Comparison of ENCODE assay signal across 8 cellular contexts in genomic region chr6:85676086-85676729, GRCh38. TPM values are rescaled to one million over a fixed set of nuclear protein-coding genes. Genes with fewer than 3 reads are reported as not detected.
DNase-seq lines count a peak whose midpoint lies in the region; ATAC-seq and TF ChIP-seq lines count a peak whose summit lies in the region.

No MANE protein-coding gene starts in this region.

- intact Hi-C loops in breast epithelium (cut with DNase I; ENCODE audit: low total_unique reads) = loop anchor here (5.0 kb wide), 1 partner anchor 34 kb away; the partner anchor contains the start of gene SYNCRIP

- H3K9me3 ChIP-seq in HUES64 (ENCODE audit: insufficient read depth, low read depth, low read length) (no peaks in the 10 kb centered on the region), breast epithelium (no peaks in the 10 kb centered on the region)

- H3K36me3 ChIP-seq in HUES64 (ENCODE audit: insufficient read depth, low read length) (peaks cover 49% of the 10 kb centered on the region), breast epithelium (no peaks in the 10 kb centered on the region)

- DNase-seq in AG10803 (ENCODE audit: low read depth) (peak; percentile 47), breast epithelium (ENCODE audit: low spot score in 2 of 2) (no peak), midbrain (lab: John Stamatoyannopoulos, UW) (peak; percentile 21), NCI-H2081 (lab: John Stamatoyannopoulos, UW) (no peak), iPS-NIHi7 (ENCODE audit: extremely low spot score) (no peak), iPS-NIHi11 (ENCODE audit: low spot score) (no peak)

- ATAC-seq in GM18867 (IDR thresholded peaks at IDR 0.05; ENCODE audit: unreplicated experiment) = no peak

- H3K9ac ChIP-seq in HUES64 (ENCODE audit: low read depth, low read length) = peak overlapping the region; percentile 99

- peak overlapping the region; percentile 80 for H3K27ac ChIP-seq in HUES64 (ENCODE audit: low read depth, low read length)
- peak overlapping the region in 1 of 2 donors; percentile 20 for H3K27ac ChIP-seq in breast epithelium

- H3K27me3 ChIP-seq in HUES64 (ENCODE audit: insufficient read depth, low read length) = no peaks in the 10 kb centered on the region
- H3K27me3 ChIP-seq in breast epithelium = no peaks in the 10 kb centered on the region

- no peak for TF ChIP-seq CTCF in AG10803 (conservative IDR thresholded peaks at IDR 0.05; ENCODE audit: low read length)
- TF ChIP-seq CTCF in breast epithelium (IDR thresholded peaks at IDR 0.05) = no peak

- 19% methylated on average over 5 of the region's 6 CpGs for WGBS in HUES64

- peaks cover 16% of the 10 kb centered on the region; the same call in 1 of the 2 replicates for H3K4me1 ChIP-seq in HUES64 (ENCODE audit: insufficient read depth, low read length)
- H3K4me1 ChIP-seq in breast epithelium = peaks cover 3 to 12% of the 10 kb centered on the region in 2 donors

- no peak for TF ChIP-seq POLR2A in breast epithelium (IDR thresholded peaks at IDR 0.05)

- H3K4me3 ChIP-seq in AG10803 (ENCODE audit: low read length) (peak overlapping the region; percentile 81), HUES64 (ENCODE audit: low read length) (peak overlapping the region; percentile 96), breast epithelium (peak overlapping the region; percentile 80 to 98 (median 89))

RNA-seq across cellular contexts. Expression of gene SYNCRIP, which starts 33.5 kb away (rescaled TPM):
- polyA plus RNA-seq in HUES64 (2013, experiment 1 of 2) = 168 TPM
- 140 TPM for polyA plus RNA-seq in HUES64 (2013, experiment 2 of 2)
- total RNA-seq in breast epithelium = 10 to 100 TPM; 56.0 to 77.9 (median 67.8) TPM

Comparison
In these comparisons a context has a peak if more than half of its experiments do, and no peak if none do; other contexts are left out.
1. DNase-seq: peak in AG10803 (single experiment) and midbrain (single experiment); none in breast epithelium (0 of 2), NCI-H2081 (0 of 2), iPS-NIHi7 (single experiment) and iPS-NIHi11 (single experiment).
2. Peak in every context shown above with its lines, with median percentiles within 50 percentile points of each other: H3K4me3 ChIP-seq.